In genomic region chr17:50393700-50394099, GRCh38 we compare ENCODE assay signal across 15 cellular contexts.
"Had no signal": no experiment of that assay in that cellular context is flagged by ENCODE, and none has a peak within 500 bp of the region (broad histone marks: within the 10 kb centered on the region; RNA-seq: fewer than 3 reads in every experiment).

No MANE protein-coding gene starts in this region.

- H3K9me3 Mint-ChIP-seq: activated T-cell treated with anti-CD3 and anti-CD28 coated beads, Interleukin-2, amount 50 U/mL, for 4 hours; neural progenitor cell had no signal

- H3K4me3 Mint-ChIP-seq: activated CD8-positive, alpha-beta memory T cell treated with anti-CD3 and anti-CD28 coated beads, Interleukin-2, amount 10 ng/mL, durations not matched to agents 7 days and 5 days; activated T-cell treated with anti-CD3 and anti-CD28 coated beads, Interleukin-2, amount 50 U/mL, for 4 hours; neural progenitor cell had no signal

- H3K4me3 ChIP-seq: colonic mucosa, left lung, neural progenitor cell, uterus had no signal

- H3K9ac ChIP-seq: neural progenitor cell had no signal

- H3K4me2 ChIP-seq: neural progenitor cell had no signal

- H3K36me3 ChIP-seq: neural progenitor cell, uterus had no signal

- H2AFZ ChIP-seq: neural progenitor cell had no signal

- DNase-seq: activated CD4-positive, alpha-beta T cell treated with anti-CD3 and anti-CD28 coated beads, Interleukin-2, amount 50 U/mL, for 4 hours; activated CD4-positive, CD25-positive, alpha-beta regulatory T cell; activated CD8-positive, alpha-beta memory T cell treated with anti-CD3 and anti-CD28 coated beads, Interleukin-2, amount 10 ng/mL, durations not matched to agents 7 days and 5 days; activated T-cell treated with anti-CD3 and anti-CD28 coated beads, Interleukin-2, amount 50 U/mL, for 4 hours; caudate nucleus; colonic mucosa; effector CD4-positive, alpha-beta T cell; left lung; mesenchymal stem cell; stimulated activated CD4-positive, alpha-beta T cell treated with anti-CD3 and anti-CD28 coated beads, Interleukin-15, amount 100 ng/mL, for 24 hours; stimulated activated CD4-positive, alpha-beta T cell treated with anti-CD3 and anti-CD28 coated beads, Interleukin-4, amount 100 ng/mL, for 24 hours; T-helper 1 cell; uterus had no signal

- H3K27me3 Mint-ChIP-seq: activated CD8-positive, alpha-beta memory T cell treated with anti-CD3 and anti-CD28 coated beads, Interleukin-2, amount 10 ng/mL, durations not matched to agents 7 days and 5 days had no signal

- H3K27me3 ChIP-seq: colonic mucosa, left lung, neural progenitor cell, pancreas, uterus had no signal

- H3K27ac Mint-ChIP-seq: activated CD8-positive, alpha-beta memory T cell treated with anti-CD3 and anti-CD28 coated beads, Interleukin-2, amount 10 ng/mL, durations not matched to agents 7 days and 5 days; neural progenitor cell had no signal

- H3K27ac ChIP-seq: colonic mucosa, left lung, neural progenitor cell, pancreas, uterus had no signal

- H3K9me3 ChIP-seq: colonic mucosa, left lung, pancreas, uterus had no signal

- ATAC-seq: activated CD8-positive, alpha-beta memory T cell treated with anti-CD3 and anti-CD28 coated beads, Interleukin-2, amount 10 ng/mL, durations not matched to agents 7 days and 5 days; activated T-cell treated with anti-CD3 and anti-CD28 coated beads, Interleukin-2, amount 50 U/mL, for 4 hours; left lung; pancreas had no signal
